Comparison of ENCODE assay signal across 19 cellular contexts in genomic region chr1:46020005-46020404, GRCh38.
A peak's percentile ranks its signal among the peaks of the same experiment; 100 is the strongest.
DNase-seq lines count a peak whose midpoint lies in the region; ATAC-seq and TF ChIP-seq lines count a peak whose summit lies in the region.
"Had no signal": no experiment of that assay in that cellular context is flagged by ENCODE, and none has a peak within 500 bp of the region (broad histone marks: within the 10 kb centered on the region; RNA-seq: fewer than 3 reads in every experiment).

No MANE protein-coding gene starts in this region.

- no peak for DNase-seq in left ventricle myocardium superior
- no peak for DNase-seq in Right ventricle myocardium superior
- peak; percentile 49 for DNase-seq in mesenchymal stem cell
- peak; percentile 8 for DNase-seq in upper lobe of right lung
- no peak for DNase-seq in SHP77 treated with DMSO at 0.1 percent for 48 hours (lab: John Stamatoyannopoulos, UW)
- DNase-seq in NCI-H1417 treated with DMSO at 0.1 percent for 48 hours (lab: John Stamatoyannopoulos, UW): no peak
- no peak for DNase-seq in ecto neural progenitor cell (ENCODE audit: low spot score)
- DNase-seq: GDM1, GOT3, MV-4-11, NCI-H1436, NCI-H2081 treated with DMSO at 0.1 percent for 48 hours, NCI-H510A, NCI-H774 had no signal

- intact Hi-C loops in left ventricle myocardium superior (cut with micrococcal nuclease): loop anchor here (10.0 kb wide), 1 partner anchor 105 kb away; no protein-coding TSS in a partner anchor
- intact Hi-C loops in Right ventricle myocardium superior (cut with DNase I): no loop called here
- intact Hi-C loops in upper lobe of right lung (cut with DNase I): no loop called here

- no peak overlapping the region for H2AK5ac ChIP-seq in mesenchymal stem cell (ENCODE audit: low read length, severe bottlenecking)

- 49% methylated on average over 4 of the region's 4 CpGs for WGBS in mesenchymal stem cell

- no peak overlapping the region for H3K4me2 ChIP-seq in mesenchymal stem cell (ENCODE audit: low read length, poor library complexity, severe bottlenecking)
- H3K4me2 ChIP-seq: A549 had no signal

- no peak overlapping the region for H2BK120ac ChIP-seq in mesenchymal stem cell (ENCODE audit: low read depth, low read length)

- no peak overlapping the region for H3K14ac ChIP-seq in mesenchymal stem cell (ENCODE audit: low read length in 2 of 2)

- no peak overlapping the region for H4K91ac ChIP-seq in mesenchymal stem cell (ENCODE audit: low read length)

- H2BK12ac ChIP-seq in mesenchymal stem cell (ENCODE audit: low read length in 2 of 2): no peak overlapping the region

- H3K27me3 ChIP-seq in mesenchymal stem cell (ENCODE audit: control insufficient read depth in 1 of 2, insufficient read depth in 1 of 2, low read length in 2 of 2) (no peaks in the 10 kb centered on the region), upper lobe of right lung (no peaks in the 10 kb centered on the region)
- H3K27me3 ChIP-seq: BLaER1 treated with 17β-estradiol and CSF1 and Interleukin-3, amounts not matched to agents 10 nM and 100 nM had no signal

- no peaks in the 10 kb centered on the region for H3K9me3 ChIP-seq in mesenchymal stem cell (ENCODE audit: control insufficient read depth, low read length)
- H3K9me3 ChIP-seq in upper lobe of right lung: no peaks in the 10 kb centered on the region
- H3K9me3 ChIP-seq: A549; BLaER1 treated with 17β-estradiol and CSF1 and Interleukin-3, amounts not matched to agents 10 nM and 100 nM had no signal

- H2BK15ac ChIP-seq in mesenchymal stem cell (ENCODE audit: low read depth, poor library complexity, severe bottlenecking): no peak overlapping the region

- no peaks in the 10 kb centered on the region for H3K79me1 ChIP-seq in mesenchymal stem cell (replicated peaks; ENCODE audit: low read length, poor library complexity, severe bottlenecking)

- H3K23ac ChIP-seq in mesenchymal stem cell (ENCODE audit: low read length in 2 of 2): no peak overlapping the region

- ATAC-seq in left ventricle myocardium superior (peak; percentile 13), Right ventricle myocardium superior (ENCODE audit: poor library complexity) (no peak), esophagus mucosa (peak; percentile 20), upper lobe of right lung (peak; percentile 56)
- ATAC-seq: A549, GM12878 had no signal

- H3K9ac ChIP-seq in mesenchymal stem cell (ENCODE audit: low read length): no peak overlapping the region
- H3K9ac ChIP-seq: BLaER1 treated with 17β-estradiol and CSF1 and Interleukin-3, amounts not matched to agents 10 nM and 100 nM had no signal

- H3K4me3 ChIP-seq in mesenchymal stem cell (ENCODE audit: insufficient read depth in 1 of 2, low read depth in 1 of 2, low read length in 2 of 2): no peak overlapping the region
- no peak overlapping the region for H3K4me3 ChIP-seq in upper lobe of right lung
- H3K4me3 ChIP-seq: A549; BLaER1 treated with 17β-estradiol and CSF1 and Interleukin-3, amounts not matched to agents 10 nM and 100 nM; GM12878 had no signal

- H3K18ac ChIP-seq in mesenchymal stem cell (ENCODE audit: low read depth in 1 of 2, low read length in 2 of 2): no peak overlapping the region

- H3K27ac ChIP-seq in mesenchymal stem cell (ENCODE audit: low read length, poor library complexity, severe bottlenecking) (no peak overlapping the region), upper lobe of right lung (no peak overlapping the region)
- H3K27ac ChIP-seq: A549; BLaER1 treated with 17β-estradiol and CSF1 and Interleukin-3, amounts not matched to agents 10 nM and 100 nM; RWPE1 had no signal

- H2AFZ ChIP-seq in mesenchymal stem cell (ENCODE audit: low read depth, low read length): no peak overlapping the region

- TF ChIP-seq CTCF in upper lobe of right lung (IDR thresholded peaks at IDR 0.05): no peak

- no peak overlapping the region for H4K8ac ChIP-seq in mesenchymal stem cell (ENCODE audit: low read length)

- peaks cover 24 to 36% of the 10 kb centered on the region in 2 experiments for H3K36me3 ChIP-seq in mesenchymal stem cell (ENCODE audit: control insufficient read depth in 1 of 2, insufficient read depth in 2 of 2, low read depth in 1 of 2, low read length in 2 of 2)
- peaks cover 6% of the 10 kb centered on the region for H3K36me3 ChIP-seq in upper lobe of right lung

- H3K4ac ChIP-seq in mesenchymal stem cell (ENCODE audit: low read depth in 1 of 2, low read length in 2 of 2): no peak overlapping the region

- H3K4me1 ChIP-seq in mesenchymal stem cell (ENCODE audit: control insufficient read depth, insufficient read depth, low read depth, low read length) (no peaks in the 10 kb centered on the region), upper lobe of right lung (no peaks in the 10 kb centered on the region)
- H3K4me1 ChIP-seq: A549 had no signal

- H2BK5ac ChIP-seq in mesenchymal stem cell (ENCODE audit: low read depth, low read length, poor library complexity, severe bottlenecking): no peak overlapping the region

Comparison
In these comparisons a context has a peak if more than half of its experiments do, and no peak if none do; other contexts are left out.
1. DNase-seq: peak in mesenchymal stem cell (single experiment) and upper lobe of right lung (single experiment); none in left ventricle myocardium superior (single experiment), Right ventricle myocardium superior (single experiment), SHP77 treated with DMSO at 0.1 percent for 48 hours (single experiment), NCI-H1417 treated with DMSO at 0.1 percent for 48 hours (single experiment) and ecto neural progenitor cell (single experiment).